Comparison of ENCODE assay signal across 16 cellular contexts in the genomic region with DNA sequence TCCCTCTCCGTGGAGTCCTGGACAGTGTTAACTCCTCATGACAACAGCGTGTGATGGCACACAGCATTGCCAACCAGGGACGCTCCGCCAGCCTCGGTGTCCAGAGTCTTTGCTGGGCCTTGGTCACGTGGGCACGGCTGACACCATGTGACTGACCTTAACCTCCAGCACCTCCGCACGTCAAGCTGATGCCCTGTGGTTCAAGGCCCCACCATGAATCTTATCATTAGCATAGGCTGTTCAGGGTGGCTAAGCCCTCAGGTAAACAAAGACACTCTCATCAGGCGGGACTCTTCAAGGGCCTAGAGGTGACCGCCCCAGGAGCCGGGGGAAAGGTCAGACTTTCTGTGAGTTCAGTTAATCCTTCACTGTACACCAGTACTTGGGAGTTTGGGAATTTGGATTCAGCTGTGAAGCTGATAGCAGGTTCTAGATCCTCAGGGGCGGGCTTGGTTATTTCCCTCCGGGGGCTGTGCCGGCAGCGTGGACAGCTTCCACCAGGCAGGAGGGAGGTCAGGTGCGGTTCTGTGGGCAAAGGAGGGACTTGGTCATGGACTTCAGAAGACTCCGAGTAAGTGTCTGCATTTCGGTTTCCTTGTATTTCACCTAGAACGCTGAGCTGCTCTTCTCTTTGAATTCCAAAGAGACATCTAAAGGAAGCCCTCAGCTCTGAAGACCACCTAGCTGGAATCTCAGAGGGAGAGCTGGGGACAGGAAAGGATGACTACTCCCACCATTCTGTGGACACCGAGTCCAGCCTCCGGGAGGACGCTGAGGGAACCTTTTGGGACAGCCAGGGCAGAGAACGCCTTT.
A peak's percentile ranks its signal among the peaks of the same experiment; 100 is the strongest.
DNase-seq lines count a peak whose midpoint lies in the region; ATAC-seq, FAIRE-seq and TF ChIP-seq lines count a peak whose summit lies in the region.
"Had no signal": no experiment of that assay in that cellular context is flagged by ENCODE, and none has a peak within 500 bp of the region (broad histone marks: within the 10 kb centered on the region; RNA-seq: fewer than 3 reads in every experiment).

No MANE protein-coding gene starts in this region.

- peaks cover 2% of the 10 kb centered on the region for H3K36me3 Mint-ChIP-seq in activated naive CD4-positive, alpha-beta T cell treated with anti-CD3 and anti-CD28 coated beads, Interleukin-2, amount 10 ng/mL, durations not matched to agents 7 days and 5 days
- peaks cover 2% of the 10 kb centered on the region for H3K36me3 Mint-ChIP-seq in activated T-helper 2 cell treated with anti-CD3 and anti-CD28 coated beads, Interferon-gamma antibody, Interleukin-2, Interleukin-4, amounts not matched to agents 10 μg/mL and 5 μg/mL and 100 μg/mL, durations not matched to agents 14 hours and 24 hours and 36 hours (ENCODE audit: low read depth)
- H3K36me3 Mint-ChIP-seq in type B pancreatic cell: no peaks in the 10 kb centered on the region

- H3K9ac ChIP-seq in HepG2 (ENCODE audit: insufficient read depth, low read depth, low read length): peak overlapping the region; percentile 48; the same call in 1 of the 2 replicates

- TF ChIP-seq POLR2A in HepG2 (IDR thresholded peaks at IDR 0.05; ENCODE audit: insufficient read depth in 1 of 2, low read depth in 2 of 2, low read length in 2 of 2): peak; percentile 39 to 46; a peak in 2 of 4 replicates

- no peak for DNase-seq in activated naive CD4-positive, alpha-beta T cell treated with anti-CD3 and anti-CD28 coated beads, Interleukin-2, amount 10 ng/mL, durations not matched to agents 7 days and 5 days
- DNase-seq in activated naive CD4-positive, alpha-beta T cell (lab: John Stamatoyannopoulos, UW): no peak
- no peak for DNase-seq in activated T-helper 2 cell treated with anti-CD3 and anti-CD28 coated beads, Interferon-gamma antibody, Interleukin-2, Interleukin-4, amounts not matched to agents 10 μg/mL and 5 μg/mL and 100 μg/mL, durations not matched to agents 14 hours and 24 hours and 36 hours (ENCODE audit: low spot score)
- peak; percentile 98 for DNase-seq in HepG2 (ENCODE audit: low spot score)
- DNase-seq in type B pancreatic cell (ENCODE audit: extremely low spot score, unreplicated experiment): no peak
- no peak for DNase-seq in HEK293T (ENCODE audit: extremely low spot score)
- DNase-seq in stimulated activated CD4-positive, alpha-beta T cell treated with anti-CD3 and anti-CD28 coated beads, Interleukin-4, amount 100 ng/mL, for 4 hours: no peak
- DNase-seq: activated T-cell treated with anti-CD3 and anti-CD28 coated beads, Interleukin-2, amount 50 U/mL, for 24 hours; GM23248; NCI-H1436 treated with DMSO at 0.1 percent for 48 hours; NCI-H446 treated with DMSO at 0.1 percent for 48 hours; stimulated activated CD4-positive, alpha-beta T cell treated with anti-CD3 and anti-CD28 coated beads, Interleukin-4, amount 100 ng/mL, for 1 hour had no signal

- H3K79me2 ChIP-seq in HepG2 (ENCODE audit: insufficient read depth, low read length): no peaks in the 10 kb centered on the region

- peaks cover 86% of the 10 kb centered on the region for H3K4me1 Mint-ChIP-seq in activated naive CD4-positive, alpha-beta T cell treated with anti-CD3 and anti-CD28 coated beads, Interleukin-2, amount 10 ng/mL, durations not matched to agents 7 days and 5 days
- H3K4me1 Mint-ChIP-seq in activated T-helper 2 cell treated with anti-CD3 and anti-CD28 coated beads, Interferon-gamma antibody, Interleukin-2, Interleukin-4, amounts not matched to agents 10 μg/mL and 5 μg/mL and 100 μg/mL, durations not matched to agents 14 hours and 24 hours and 36 hours (ENCODE audit: low read depth): peaks cover 44% of the 10 kb centered on the region
- H3K4me1 Mint-ChIP-seq in type B pancreatic cell (ENCODE audit: unreplicated experiment): peaks cover 44% of the 10 kb centered on the region

- H3K9me3 ChIP-seq in HepG2 (ENCODE audit: low read length): no peaks in the 10 kb centered on the region
- H3K9me3 ChIP-seq: vagina had no signal

- H3K4me3 Mint-ChIP-seq in activated naive CD4-positive, alpha-beta T cell treated with anti-CD3 and anti-CD28 coated beads, Interleukin-2, amount 10 ng/mL, durations not matched to agents 7 days and 5 days: no peak overlapping the region
- H3K4me3 Mint-ChIP-seq in activated T-helper 2 cell treated with anti-CD3 and anti-CD28 coated beads, Interferon-gamma antibody, Interleukin-2, Interleukin-4, amounts not matched to agents 10 μg/mL and 5 μg/mL and 100 μg/mL, durations not matched to agents 14 hours and 24 hours and 36 hours (ENCODE audit: low read depth): no peak overlapping the region
- H3K4me3 Mint-ChIP-seq in type B pancreatic cell: no peak overlapping the region
- H3K4me3 Mint-ChIP-seq: activated T-cell treated with anti-CD3 and anti-CD28 coated beads, Interleukin-2, amount 50 U/mL, for 24 hours had no signal

- peak overlapping the region; percentile 87 for H3K27ac Mint-ChIP-seq in activated naive CD4-positive, alpha-beta T cell treated with anti-CD3 and anti-CD28 coated beads, Interleukin-2, amount 10 ng/mL, durations not matched to agents 7 days and 5 days
- peak overlapping the region; percentile 74 for H3K27ac Mint-ChIP-seq in activated T-helper 2 cell treated with anti-CD3 and anti-CD28 coated beads, Interferon-gamma antibody, Interleukin-2, Interleukin-4, amounts not matched to agents 10 μg/mL and 5 μg/mL and 100 μg/mL, durations not matched to agents 14 hours and 24 hours and 36 hours
- peak overlapping the region; percentile 46 for H3K27ac Mint-ChIP-seq in type B pancreatic cell
- H3K27ac Mint-ChIP-seq: activated T-cell treated with anti-CD3 and anti-CD28 coated beads, Interleukin-2, amount 50 U/mL, for 24 hours had no signal

- peak; percentile 81 for ATAC-seq in HepG2
- no peak for ATAC-seq in GM21447 (IDR thresholded peaks at IDR 0.05; ENCODE audit: unreplicated experiment)
- ATAC-seq: activated CD4-positive, CD25-positive, alpha-beta regulatory T cell treated with anti-CD3 and anti-CD28 coated beads, Interleukin-2, amount 50 U/mL, for 24 hours had no signal

- H3K4me2 ChIP-seq in HepG2 (ENCODE audit: low read depth, low read length): peak overlapping the region; percentile 76

- no peak overlapping the region for H2AFZ ChIP-seq in HepG2 (ENCODE audit: low read length)
- H2AFZ ChIP-seq: GM23248 had no signal

- H3K27ac ChIP-seq in HepG2 (ENCODE audit: extremely low read length, insufficient read depth, low read length): peak overlapping the region; percentile 72

- TF ChIP-seq EP300 in HepG2 (IDR thresholded peaks at IDR 0.05; ENCODE audit: low read depth in 2 of 2, low read length in 2 of 2): peak; percentile 98 to 99
- TF ChIP-seq EP300 in HepG2 (CRISPR knock-in tag; IDR thresholded peaks at IDR 0.05; ENCODE audit: borderline replicate concordance): peak; percentile 98

- POLR2A ChIA-PET in HepG2 (lab: Yijun Ruan, JAX) (interaction anchor here (1.0 to 3.9 kb wide), 9 partner anchors 11 to 305 kb away, joined by 3 to 100 read pairs (median 7); a partner anchor contains a TSS), HEK293T (lab: Yijun Ruan, JAX) (interaction anchor here (0.9 kb wide), 1 partner anchor 21 kb away, joined by 3 read pairs; no protein-coding TSS in a partner anchor)

- H3K4me3 ChIP-seq in HepG2 (replicated peaks in 1 of 3; ENCODE audit: insufficient read depth in 1 of 3, low read depth in 2 of 3, low read length in 3 of 3): peak overlapping the region in 2 of 3 experiments; percentile 9 to 47; a peak in 3 of 6 replicates
- H3K4me3 ChIP-seq: GM23248, lung, vagina had no signal

- 13% methylated on average over 15 of the region's 24 CpGs for WGBS in HepG2 (ENCODE audit: low lambda C conversion rate)

- CTCF ChIA-PET in activated naive CD4-positive, alpha-beta T cell treated with anti-CD3 and anti-CD28 coated beads, Interleukin-2, amount 10 ng/mL, durations not matched to agents 7 days and 5 days (lab: Charles Lee): interaction anchor here (0.6 to 1.7 kb wide), 7 partner anchors 10 to 378 kb away, joined by 3 to 8 read pairs (median 4); no protein-coding TSS in a partner anchor
- CTCF ChIA-PET in HepG2 (lab: Yijun Ruan, JAX; ENCODE audit: low intra/inter-chr PET ratio, low total read pairs) (no interaction called here), HEK293T (lab: Yijun Ruan, JAX) (interaction anchor here (1.0 to 3.3 kb wide), 2 partner anchors 10 to 23 kb away, joined by 3 to 9 read pairs; no protein-coding TSS in a partner anchor)

- H3K4me1 ChIP-seq in HepG2 (ENCODE audit: insufficient read depth, low read length): peaks cover 71% of the 10 kb centered on the region

- TF ChIP-seq CTCF in HepG2 (CRISPR knock-in tag; IDR thresholded peaks at IDR 0.05) (peak; percentile 20; the same call in 1 of the 2 replicates), type B pancreatic cell (conservative IDR thresholded peaks at IDR 0.05) (no peak)

- intact Hi-C loops in activated T-helper 2 cell treated with anti-CD3 and anti-CD28 coated beads, Interferon-gamma antibody, Interleukin-2, Interleukin-4, amounts not matched to agents 10 μg/mL and 5 μg/mL and 100 μg/mL, durations not matched to agents 14 hours and 24 hours and 36 hours (cut with micrococcal nuclease): loop anchor here (2.0 to 10.0 kb wide), 2 partner anchors 117 to 305 kb away; a partner anchor contains a TSS
- intact Hi-C loops in HepG2 (cut with micrococcal nuclease; ENCODE audit: unreplicated experiment): loop anchor here (1.0 kb wide), 1 partner anchor 16 kb away; no protein-coding TSS in a partner anchor

- H3K27me3 Mint-ChIP-seq in activated naive CD4-positive, alpha-beta T cell treated with anti-CD3 and anti-CD28 coated beads, Interleukin-2, amount 10 ng/mL, durations not matched to agents 7 days and 5 days: peaks cover 4% of the 10 kb centered on the region
- H3K27me3 Mint-ChIP-seq in activated T-helper 2 cell treated with anti-CD3 and anti-CD28 coated beads, Interferon-gamma antibody, Interleukin-2, Interleukin-4, amounts not matched to agents 10 μg/mL and 5 μg/mL and 100 μg/mL, durations not matched to agents 14 hours and 24 hours and 36 hours (ENCODE audit: low read depth): no peaks in the 10 kb centered on the region
- peaks cover 3% of the 10 kb centered on the region for H3K27me3 Mint-ChIP-seq in type B pancreatic cell

- H3K9me3 Mint-ChIP-seq in activated naive CD4-positive, alpha-beta T cell treated with anti-CD3 and anti-CD28 coated beads, Interleukin-2, amount 10 ng/mL, durations not matched to agents 7 days and 5 days: no peaks in the 10 kb centered on the region
- H3K9me3 Mint-ChIP-seq in activated T-helper 2 cell treated with anti-CD3 and anti-CD28 coated beads, Interferon-gamma antibody, Interleukin-2, Interleukin-4, amounts not matched to agents 10 μg/mL and 5 μg/mL and 100 μg/mL, durations not matched to agents 14 hours and 24 hours and 36 hours: no peaks in the 10 kb centered on the region
- no peaks in the 10 kb centered on the region for H3K9me3 Mint-ChIP-seq in type B pancreatic cell
- H3K9me3 Mint-ChIP-seq: activated T-cell treated with anti-CD3 and anti-CD28 coated beads, Interleukin-2, amount 50 U/mL, for 24 hours had no signal

- peaks cover 4 to 18% of the 10 kb centered on the region in 2 experiments; a peak in 2 of 5 replicates for H3K27me3 ChIP-seq in HepG2 (ENCODE audit: control insufficient read depth in 1 of 2, insufficient read depth in 2 of 2, low read length in 2 of 2)
- H3K27me3 ChIP-seq: vagina had no signal

- BruUV-seq in HepG2 (replicated peaks; lab: Mats Ljungman, UMichigan): no TSS peak

- in situ Hi-C loops in HepG2 (cut with HindIII; ENCODE audit: extremely low pct_ligation_motif_present, low pct_unique_long_range_greater_than_20kb): no loop called here

- peak; percentile 97 for FAIRE-seq in HepG2 (lab: Jason Lieb, UNC)

- H3K36me3 ChIP-seq in HepG2 (replicated peaks in 1 of 2; ENCODE audit: control insufficient read depth in 1 of 2, insufficient read depth in 2 of 2, low read length in 2 of 2): no peaks in the 10 kb centered on the region
- H3K36me3 ChIP-seq: vagina had no signal

- peaks cover 13% of the 10 kb centered on the region; the same call in 1 of the 2 replicates for H4K20me1 ChIP-seq in HepG2 (ENCODE audit: insufficient read depth, low read length)

- no peak; the same call in none of the 2 replicates for TF ChIP-seq RAD21 in HepG2 (CRISPR knock-in tag; IDR thresholded peaks at IDR 0.05)
